ENCODE assay signal across 19 cellular contexts in genomic region chr11:116175707-116176106, GRCh38.
DNase-seq lines count a peak whose midpoint lies in the region; ATAC-seq and TF ChIP-seq lines count a peak whose summit lies in the region.
"Had no signal": no experiment of that assay in that cellular context is flagged by ENCODE, and none has a peak within 500 bp of the region (broad histone marks: within the 10 kb centered on the region; RNA-seq: fewer than 3 reads in every experiment).

No MANE protein-coding gene starts in this region.

- TF ChIP-seq CTCF in type B pancreatic cell (conservative IDR thresholded peaks at IDR 0.05) (no peak), esophagus muscularis mucosa (IDR thresholded peaks at IDR 0.05) (no peak)

- H3K36me3 ChIP-seq in esophagus muscularis mucosa: no peaks in the 10 kb centered on the region

- no peaks in the 10 kb centered on the region for H3K9me3 ChIP-seq in esophagus muscularis mucosa
- H3K9me3 ChIP-seq: A549, SK-N-SH had no signal

- intact Hi-C loops in esophagus muscularis mucosa (cut with DNase I): no loop called here

- no peak for TF ChIP-seq EP300 in esophagus muscularis mucosa (IDR thresholded peaks at IDR 0.05)

- no peak overlapping the region for H3K27ac Mint-ChIP-seq in type B pancreatic cell
- H3K27ac Mint-ChIP-seq: GM23338 had no signal

- peak; percentile 19 for DNase-seq in activated CD8-positive, alpha-beta memory T cell treated with anti-CD3 and anti-CD28 coated beads for 24 hours
- no peak for DNase-seq in activated CD8-positive, alpha-beta memory T cell treated with anti-CD3 and anti-CD28 coated beads, Interleukin-2, amount 50 U/mL, for 48 hours
- peak; percentile 91 for DNase-seq in NCI-H69 (lab: John Stamatoyannopoulos, UW)
- peak; percentile 20 for DNase-seq in ecto neural progenitor cell (ENCODE audit: low spot score)
- DNase-seq in type B pancreatic cell (ENCODE audit: extremely low spot score, unreplicated experiment): peak; percentile 32
- no peak for DNase-seq in esophagus muscularis mucosa (ENCODE audit: extremely low spot score)
- no peak for DNase-seq in SK-N-DZ (ENCODE audit: low spot score)
- DNase-seq: COR-L47, GDM1, KBM-7, NCI-H1694, NCI-H2107, NCI-H510A, PC-9, SK-N-SH had no signal

- no peak for ATAC-seq in GM21367 (IDR thresholded peaks at IDR 0.05; ENCODE audit: unreplicated experiment)
- ATAC-seq: A549, GM23338 had no signal

- H3K4me1 ChIP-seq in esophagus muscularis mucosa: peaks cover 4 to 10% (median 5%) of the 10 kb centered on the region in 4 donors
- H3K4me1 ChIP-seq: A549 had no signal

- TF ChIP-seq POLR2A in esophagus muscularis mucosa (IDR thresholded peaks at IDR 0.05; ENCODE audit: low read depth): no peak

- no peaks in the 10 kb centered on the region for H3K9me3 Mint-ChIP-seq in type B pancreatic cell
- H3K9me3 Mint-ChIP-seq: GM23338 had no signal

- H3K27me3 ChIP-seq in esophagus muscularis mucosa: peaks cover 0 to 6% (median 0%) of the 10 kb centered on the region in 4 donors

- H3K4me3 ChIP-seq in esophagus muscularis mucosa: no peak overlapping the region
- H3K4me3 ChIP-seq: A549, GM23338, PC-9 had no signal

- H3K27me3 Mint-ChIP-seq in type B pancreatic cell: peaks cover 35% of the 10 kb centered on the region

- no peak overlapping the region for H3K27ac ChIP-seq in esophagus muscularis mucosa (replicated peaks in 1 of 4)
- H3K27ac ChIP-seq: A549, PC-9 had no signal

- WGBS in esophagus muscularis mucosa: 74% methylated on average over 7 of the region's 7 CpGs

- H3K4me1 Mint-ChIP-seq in type B pancreatic cell (ENCODE audit: unreplicated experiment): peaks cover 37% of the 10 kb centered on the region
- H3K4me1 Mint-ChIP-seq: CD14-positive monocyte had no signal

- H3K4me3 Mint-ChIP-seq in type B pancreatic cell: no peak overlapping the region
- H3K4me3 Mint-ChIP-seq: CD14-positive monocyte, GM23338 had no signal

- H3K36me3 Mint-ChIP-seq in type B pancreatic cell: no peaks in the 10 kb centered on the region
- H3K36me3 Mint-ChIP-seq: CD14-positive monocyte had no signal

Comparison
In these comparisons a context has a peak if more than half of its experiments do, and no peak if none do; other contexts are left out.
1. DNase-seq: peak in activated CD8-positive, alpha-beta memory T cell treated with anti-CD3 and anti-CD28 coated beads for 24 hours (single experiment), NCI-H69 (single experiment), ecto neural progenitor cell (single experiment) and type B pancreatic cell (single experiment); none in activated CD8-positive, alpha-beta memory T cell treated with anti-CD3 and anti-CD28 coated beads, Interleukin-2, amount 50 U/mL, for 48 hours (single experiment), esophagus muscularis mucosa (single experiment) and SK-N-DZ (single experiment).